Comparison of ENCODE assay signal across 1 cellular context in the genomic region with DNA sequence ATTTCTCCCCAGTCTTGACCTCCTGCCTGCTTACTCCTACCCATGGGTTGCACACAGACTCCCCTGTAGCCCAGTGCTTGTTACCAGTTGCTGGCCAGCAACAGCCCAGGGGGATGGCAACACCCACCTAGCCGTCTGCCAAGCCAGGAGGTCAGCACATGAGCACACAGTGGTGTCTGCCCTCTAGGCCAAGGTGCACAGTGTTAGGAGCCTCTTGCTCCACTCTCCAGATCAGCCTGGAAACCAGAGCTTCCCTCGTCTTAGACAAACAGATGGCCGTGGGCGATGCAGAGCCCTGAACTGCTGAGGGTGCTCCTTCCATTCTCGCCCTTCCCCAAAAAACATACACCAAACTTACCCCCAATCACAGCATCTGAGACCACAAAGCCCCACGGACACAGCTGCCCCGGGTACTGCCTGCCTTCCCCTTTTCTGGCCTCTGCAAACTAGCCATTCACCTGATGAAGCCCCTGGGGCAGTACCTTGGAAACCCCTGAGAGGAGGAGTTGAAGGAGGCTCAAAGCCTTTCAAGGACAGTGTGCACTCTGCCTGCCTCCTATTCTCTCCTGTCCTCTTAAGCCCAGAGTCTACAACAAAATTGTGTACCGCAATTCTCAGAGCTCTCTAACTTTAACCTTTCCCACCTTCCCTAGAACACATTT.
A peak's percentile ranks its signal among the peaks of the same experiment; 100 is the strongest.
TF ChIP-seq lines count a peak whose summit lies in the region.

No MANE protein-coding gene starts in this region.

TF ChIP-seq in HepG2, 621 proteins besides CTCF, POLR2A, EP300 and RAD21 (continues in another document):
- TF ChIP-seq, protein P1, sequence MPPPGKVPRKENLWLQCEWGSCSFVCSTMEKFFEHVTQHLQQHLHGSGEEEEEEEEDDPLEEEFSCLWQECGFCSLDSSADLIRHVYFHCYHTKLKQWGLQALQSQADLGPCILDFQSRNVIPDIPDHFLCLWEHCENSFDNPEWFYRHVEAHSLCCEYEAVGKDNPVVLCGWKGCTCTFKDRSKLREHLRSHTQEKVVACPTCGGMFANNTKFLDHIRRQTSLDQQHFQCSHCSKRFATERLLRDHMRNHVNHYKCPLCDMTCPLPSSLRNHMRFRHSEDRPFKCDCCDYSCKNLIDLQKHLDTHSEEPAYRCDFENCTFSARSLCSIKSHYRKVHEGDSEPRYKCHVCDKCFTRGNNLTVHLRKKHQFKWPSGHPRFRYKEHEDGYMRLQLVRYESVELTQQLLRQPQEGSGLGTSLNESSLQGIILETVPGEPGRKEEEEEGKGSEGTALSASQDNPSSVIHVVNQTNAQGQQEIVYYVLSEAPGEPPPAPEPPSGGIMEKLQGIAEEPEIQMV (CRISPR knock-in tag; IDR thresholded peaks at IDR 0.05; ENCODE audit: low read depth) = no peak
- TF ChIP-seq ZBTB10 (CRISPR knock-in tag; IDR thresholded peaks at IDR 0.05; ENCODE audit: borderline replicate concordance) (no peak), FOSL1 (CRISPR knock-in tag; IDR thresholded peaks at IDR 0.05; ENCODE audit: borderline replicate concordance) (no peak), ZNF350 (CRISPR knock-in tag; IDR thresholded peaks at IDR 0.05; ENCODE audit: borderline replicate concordance, low read depth) (0 out of 2 replicates have a peak, but pooled peaks have one; percentile 57), KLF15 (CRISPR knock-in tag; IDR thresholded peaks at IDR 0.05; ENCODE audit: borderline replicate concordance) (no peak), TIGD3 (CRISPR knock-in tag; IDR thresholded peaks at IDR 0.05; ENCODE audit: borderline replicate concordance) (no peak), ZNF879 (CRISPR knock-in tag; IDR thresholded peaks at IDR 0.05) (0 out of 2 replicates have a peak, but pooled peaks have one; percentile 51), MNT (IDR thresholded peaks at IDR 0.05) (no peak), PCBP2 (optimal IDR thresholded peaks at IDR 0.05; ENCODE audit: low read depth, low read length, poor library complexity, severe bottlenecking) (no peak), TEAD2 (CRISPR knock-in tag; IDR thresholded peaks at IDR 0.05) (no peak), SNRNP70 (IDR thresholded peaks at IDR 0.05; ENCODE audit: low read depth, low read length) (no peak), CREB1 (IDR thresholded peaks at IDR 0.05) (no peak), CREB1 (CRISPR knock-in tag; IDR thresholded peaks at IDR 0.05) (no peak), FOXO4 (CRISPR knock-in tag; conservative IDR thresholded peaks at IDR 0.05) (no peak), MED1 (CRISPR knock-in tag; IDR thresholded peaks at IDR 0.05) (peak; percentile 39; the same call in 1 of the 2 replicates), ZNF383 (CRISPR knock-in tag; IDR thresholded peaks at IDR 0.05; ENCODE audit: borderline replicate concordance) (no peak), ZNF329 (CRISPR knock-in tag; IDR thresholded peaks at IDR 0.05; ENCODE audit: low read depth) (no peak), ZFP90 (CRISPR knock-in tag; IDR thresholded peaks at IDR 0.05; ENCODE audit: borderline replicate concordance) (no peak), AKAP8 (CRISPR knock-in tag; IDR thresholded peaks at IDR 0.05) (no peak), ZNF143 (CRISPR knock-in tag; IDR thresholded peaks at IDR 0.05) (no peak), CERS6 (CRISPR knock-in tag; IDR thresholded peaks at IDR 0.05) (no peak), BRD4 (CRISPR knock-in tag; IDR thresholded peaks at IDR 0.05) (no peak), ZSCAN5A (CRISPR knock-in tag; IDR thresholded peaks at IDR 0.05; ENCODE audit: borderline replicate concordance) (no peak), HDAC1 (CRISPR knock-in tag; IDR thresholded peaks at IDR 0.05) (no peak), SMAD1 (CRISPR knock-in tag; IDR thresholded peaks at IDR 0.05; ENCODE audit: borderline replicate concordance, low read depth) (peak; percentile 62; the same call in 1 of the 2 replicates), ZBED4 (CRISPR knock-in tag; IDR thresholded peaks at IDR 0.05; ENCODE audit: borderline replicate concordance) (no peak), CHD4 (IDR thresholded peaks at IDR 0.05; ENCODE audit: borderline replicate concordance, low read length) (no peak)
- TF ChIP-seq, protein P2, sequence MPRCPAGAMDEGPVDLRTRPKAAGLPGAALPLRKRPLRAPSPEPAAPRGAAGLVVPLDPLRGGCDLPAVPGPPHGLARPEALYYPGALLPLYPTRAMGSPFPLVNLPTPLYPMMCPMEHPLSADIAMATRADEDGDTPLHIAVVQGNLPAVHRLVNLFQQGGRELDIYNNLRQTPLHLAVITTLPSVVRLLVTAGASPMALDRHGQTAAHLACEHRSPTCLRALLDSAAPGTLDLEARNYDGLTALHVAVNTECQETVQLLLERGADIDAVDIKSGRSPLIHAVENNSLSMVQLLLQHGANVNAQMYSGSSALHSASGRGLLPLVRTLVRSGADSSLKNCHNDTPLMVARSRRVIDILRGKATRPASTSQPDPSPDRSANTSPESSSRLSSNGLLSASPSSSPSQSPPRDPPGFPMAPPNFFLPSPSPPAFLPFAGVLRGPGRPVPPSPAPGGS (CRISPR knock-in tag; IDR thresholded peaks at IDR 0.05) = no peak
- TF ChIP-seq, protein P3, sequence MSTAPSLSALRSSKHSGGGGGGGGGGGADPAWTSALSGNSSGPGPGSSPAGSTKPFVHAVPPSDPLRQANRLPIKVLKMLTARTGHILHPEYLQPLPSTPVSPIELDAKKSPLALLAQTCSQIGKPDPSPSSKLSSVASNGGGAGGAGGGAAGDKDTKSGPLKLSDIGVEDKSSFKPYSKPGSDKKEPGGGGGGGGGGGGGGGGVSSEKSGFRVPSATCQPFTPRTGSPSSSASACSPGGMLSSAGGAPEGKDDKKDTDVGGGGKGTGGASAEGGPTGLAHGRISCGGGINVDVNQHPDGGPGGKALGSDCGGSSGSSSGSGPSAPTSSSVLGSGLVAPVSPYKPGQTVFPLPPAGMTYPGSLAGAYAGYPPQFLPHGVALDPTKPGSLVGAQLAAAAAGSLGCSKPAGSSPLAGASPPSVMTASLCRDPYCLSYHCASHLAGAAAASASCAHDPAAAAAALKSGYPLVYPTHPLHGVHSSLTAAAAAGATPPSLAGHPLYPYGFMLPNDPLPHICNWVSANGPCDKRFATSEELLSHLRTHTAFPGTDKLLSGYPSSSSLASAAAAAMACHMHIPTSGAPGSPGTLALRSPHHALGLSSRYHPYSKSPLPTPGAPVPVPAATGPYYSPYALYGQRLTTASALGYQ (CRISPR knock-in tag; IDR thresholded peaks at IDR 0.05) = no peak
